In genomic region chr7:30226593-30227268, GRCh38 we compare ENCODE assay signal across 8 cellular contexts. TPM values are rescaled to one million over a fixed set of nuclear protein-coding genes. Genes with fewer than 3 reads are reported as not detected.
DNase-seq lines count a peak whose midpoint lies in the region; ATAC-seq and TF ChIP-seq lines count a peak whose summit lies in the region.

No MANE protein-coding gene starts in this region.

- no peaks in the 10 kb centered on the region for H3K36me3 Mint-ChIP-seq in CD8-positive, alpha-beta T cell

- H3K9me3 ChIP-seq in CD8-positive, alpha-beta T cell (ENCODE audit: low read length): no peaks in the 10 kb centered on the region
- H3K9me3 ChIP-seq in MM.1S (replicated peaks; ENCODE audit: insufficient read depth, low read length): no peaks in the 10 kb centered on the region
- H3K9me3 ChIP-seq in WERI-Rb-1 (ENCODE audit: severe bottlenecking): no peaks in the 10 kb centered on the region
- no peaks in the 10 kb centered on the region for H3K9me3 ChIP-seq in lower lobe of right lung
- no peaks in the 10 kb centered on the region for H3K9me3 ChIP-seq in prostate gland

- intact Hi-C loops in CD8-positive, alpha-beta T cell (cut with DNase I, micrococcal nuclease): no loop called here
- intact Hi-C loops in lower lobe of right lung (cut with DNase I): no loop called here
- intact Hi-C loops in prostate gland (cut with DNase I): no loop called here

- DNase-seq in CD8-positive, alpha-beta T cell: peak in 1 of 7 experiments; percentile 27
- DNase-seq in MM.1S (no peak), WERI-Rb-1 (peak; percentile 77), lower lobe of right lung (peak; percentile 51), ecto neural progenitor cell (ENCODE audit: low spot score) (no peak), prostate gland (ENCODE audit: low spot score) (no peak)
- no peak for DNase-seq in activated effector memory CD4-positive, alpha-beta T cell treated with anti-CD3 and anti-CD28 coated beads, Interleukin-2, amount 50 U/mL, for 16 hours

- peaks cover 4% of the 10 kb centered on the region for H3K9me3 Mint-ChIP-seq in CD8-positive, alpha-beta T cell

- H3K27me3 ChIP-seq in CD8-positive, alpha-beta T cell (ENCODE audit: insufficient read depth, low read length): no peaks in the 10 kb centered on the region
- H3K27me3 ChIP-seq in MM.1S (replicated peaks; ENCODE audit: insufficient read depth, low read length): no peaks in the 10 kb centered on the region
- no peaks in the 10 kb centered on the region for H3K27me3 ChIP-seq in WERI-Rb-1 (ENCODE audit: insufficient read depth, low read depth, severe bottlenecking)
- H3K27me3 ChIP-seq in lower lobe of right lung (ENCODE audit: low read depth): no peaks in the 10 kb centered on the region
- no peaks in the 10 kb centered on the region for H3K27me3 ChIP-seq in prostate gland (replicated peaks; ENCODE audit: insufficient read depth)

- H3K4me1 ChIP-seq in CD8-positive, alpha-beta T cell (ENCODE audit: insufficient read depth, low read length): no peaks in the 10 kb centered on the region
- peaks cover 16% of the 10 kb centered on the region for H3K4me1 ChIP-seq in MM.1S (ENCODE audit: low read length)
- peaks cover 28% of the 10 kb centered on the region for H3K4me1 ChIP-seq in lower lobe of right lung
- peaks cover 4% of the 10 kb centered on the region for H3K4me1 ChIP-seq in prostate gland (replicated peaks)

- no peak for TF ChIP-seq CTCF in CD8-positive, alpha-beta T cell (IDR thresholded peaks at IDR 0.05)
- TF ChIP-seq CTCF in MM.1S (IDR thresholded peaks at IDR 0.05; ENCODE audit: low read length) (peak; percentile 32), WERI-Rb-1 (IDR thresholded peaks at IDR 0.05; ENCODE audit: low read depth, low read length) (peak; percentile 87), lower lobe of right lung (IDR thresholded peaks at IDR 0.05) (peak; percentile 35), prostate gland (IDR thresholded peaks at IDR 0.05) (peak in 1 of 4 experiments; percentile 31)

- POLR2A ChIA-PET in CD8-positive, alpha-beta T cell (lab: Charles Lee): no interaction called here

- no peak for TF ChIP-seq POLR2A in prostate gland (IDR thresholded peaks at IDR 0.05)

- H3K4me2 ChIP-seq in MM.1S (ENCODE audit: low read depth, low read length): no peak overlapping the region

- no peaks in the 10 kb centered on the region for H3K4me1 Mint-ChIP-seq in CD8-positive, alpha-beta T cell (ENCODE audit: low read depth)

- no peak overlapping the region for H3K27ac ChIP-seq in CD8-positive, alpha-beta T cell (ENCODE audit: low read depth, low read length)
- H3K27ac ChIP-seq in MM.1S (ENCODE audit: low read length) (no peak overlapping the region), WERI-Rb-1 (no peak overlapping the region), lower lobe of right lung (peak overlapping the region; percentile 76), prostate gland (peak overlapping the region in 1 of 2 donors; percentile 55)

- H3F3A ChIP-seq in MM.1S (ENCODE audit: insufficient read depth, low read length): peaks cover 13% of the 10 kb centered on the region; the same call in 1 of the 2 replicates

- CTCF ChIA-PET in CD8-positive, alpha-beta T cell (lab: Charles Lee): no interaction called here

- H3K79me2 ChIP-seq in MM.1S (ENCODE audit: low read length): no peaks in the 10 kb centered on the region

- no peaks in the 10 kb centered on the region for H4K20me1 ChIP-seq in MM.1S (ENCODE audit: insufficient read depth, low read length)

- H3K27ac Mint-ChIP-seq in CD8-positive, alpha-beta T cell: peak overlapping the region; percentile 49

- H2AFZ ChIP-seq in MM.1S (ENCODE audit: low read length): no peak overlapping the region

- ATAC-seq in CD8-positive, alpha-beta T cell: no peak
- peak; percentile 50 to 80 for ATAC-seq in lower lobe of right lung
- ATAC-seq in HG03097 (IDR thresholded peaks at IDR 0.05; ENCODE audit: low FRiP score, unreplicated experiment): no peak

- no peak overlapping the region for H3K9ac ChIP-seq in MM.1S (ENCODE audit: low read length)

- no peaks in the 10 kb centered on the region for H3K9me2 ChIP-seq in MM.1S (replicated peaks; ENCODE audit: insufficient read depth, low read length)

- H3K36me3 ChIP-seq in CD8-positive, alpha-beta T cell (ENCODE audit: insufficient read depth, low read length): no peaks in the 10 kb centered on the region
- no peaks in the 10 kb centered on the region for H3K36me3 ChIP-seq in MM.1S (replicated peaks; ENCODE audit: insufficient read depth, low read length)
- no peaks in the 10 kb centered on the region for H3K36me3 ChIP-seq in WERI-Rb-1
- H3K36me3 ChIP-seq in lower lobe of right lung: no peaks in the 10 kb centered on the region
- no peaks in the 10 kb centered on the region for H3K36me3 ChIP-seq in prostate gland

- no peak overlapping the region for H3K4me3 ChIP-seq in CD8-positive, alpha-beta T cell (ENCODE audit: low read depth, low read length)
- H3K4me3 ChIP-seq in MM.1S (ENCODE audit: low read length) (no peak overlapping the region), WERI-Rb-1 (ENCODE audit: low read depth, low read length) (no peak overlapping the region), lower lobe of right lung (no peak overlapping the region), prostate gland (no peak overlapping the region)

- no peaks in the 10 kb centered on the region for H3K27me3 Mint-ChIP-seq in CD8-positive, alpha-beta T cell (ENCODE audit: low read depth)

- 56% methylated on average over 13 of the region's 13 CpGs for WGBS in prostate gland

- H3K4me3 Mint-ChIP-seq in CD8-positive, alpha-beta T cell: no peak overlapping the region

RNA-seq across cellular contexts. Expression of gene ZNRF2, which starts 57.7 kb away (rescaled TPM):
- 10 to 100 TPM; 20.1 to 26.1 TPM for total RNA-seq in CD8-positive, alpha-beta T cell
- total RNA-seq in lower lobe of right lung (26.6 TPM), prostate gland (10 to 100 TPM; 23.0 to 35.2 TPM)

Comparison
In these comparisons a context has a peak if more than half of its experiments do, and no peak if none do; other contexts are left out.
1. ATAC-seq: peak in lower lobe of right lung (2 of 2); none in CD8-positive, alpha-beta T cell (single experiment) and HG03097 (single experiment).
2. DNase-seq: peak in WERI-Rb-1 (single experiment) and lower lobe of right lung (single experiment); none in MM.1S (single experiment), ecto neural progenitor cell (single experiment), prostate gland (single experiment) and activated effector memory CD4-positive, alpha-beta T cell treated with anti-CD3 and anti-CD28 coated beads, Interleukin-2, amount 50 U/mL, for 16 hours (single experiment).